Comparison of ENCODE assay signal across 13 cellular contexts in the genomic region with DNA sequence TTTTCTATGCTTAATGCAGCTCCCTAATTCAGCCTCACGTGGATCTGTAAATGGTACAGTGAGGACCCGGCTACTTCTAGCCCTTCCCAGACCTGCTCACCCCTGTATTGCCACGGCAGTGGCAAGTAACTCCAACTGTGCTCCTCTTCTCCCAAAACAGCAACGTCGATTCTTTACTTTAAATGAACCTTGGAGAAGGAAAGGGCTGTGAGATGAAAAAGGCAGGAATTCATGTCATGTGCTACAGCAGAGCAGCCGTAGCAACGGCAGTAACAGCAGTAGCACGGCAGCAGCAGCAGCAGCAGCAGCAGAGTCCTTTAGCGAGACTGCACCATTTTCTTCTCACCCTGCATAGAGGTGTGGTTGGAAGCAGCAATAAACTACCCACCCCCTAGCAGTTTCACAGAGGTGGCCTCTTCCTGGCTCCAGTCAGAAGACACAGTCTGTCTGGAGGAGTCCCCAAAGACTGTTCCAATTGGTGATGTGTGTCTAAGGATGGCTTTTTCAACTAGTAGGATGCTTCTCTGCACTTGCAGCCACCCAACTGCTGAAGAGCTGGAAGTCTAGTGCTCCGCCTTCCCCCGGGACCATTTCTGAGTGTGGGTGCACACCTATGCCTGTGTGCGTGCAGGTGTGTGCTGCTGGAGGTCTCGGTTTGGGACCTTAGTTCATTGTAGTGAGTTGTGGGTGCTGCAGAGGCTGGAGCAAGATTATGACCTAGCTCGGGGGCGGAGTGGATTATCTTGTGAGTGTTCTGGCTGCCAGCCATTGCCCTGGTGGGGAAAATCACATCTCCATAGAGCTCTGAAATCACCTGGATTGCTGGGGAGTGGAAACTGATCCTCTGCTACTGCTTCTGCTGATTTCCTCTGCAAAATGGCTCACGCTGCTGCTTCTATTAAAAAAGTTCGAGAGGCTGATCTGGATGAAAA.
DNase-seq lines count a peak whose midpoint lies in the region; ATAC-seq and TF ChIP-seq lines count a peak whose summit lies in the region.
"Had no signal": no experiment of that assay in that cellular context is flagged by ENCODE, and none has a peak within 500 bp of the region (broad histone marks: within the 10 kb centered on the region; RNA-seq: fewer than 3 reads in every experiment).

No MANE protein-coding gene starts in this region.

- H3K36me3 Mint-ChIP-seq in brain: no peaks in the 10 kb centered on the region
- H3K36me3 Mint-ChIP-seq in T-helper 2 cell treated with Interferon-gamma antibody and Interleukin-4, amounts not matched to agents 5 μg/mL and 100 μg/mL, for 36 hours (ENCODE audit: low read depth): no peaks in the 10 kb centered on the region
- H3K36me3 Mint-ChIP-seq in activated CD8-positive, alpha-beta T cell treated with anti-CD3 and anti-CD28 coated beads, Interleukin-2, amount 10 ng/mL, durations not matched to agents 7 days and 5 days (ENCODE audit: low read depth): no peaks in the 10 kb centered on the region

- no peak overlapping the region for H3K9ac ChIP-seq in MM.1S (ENCODE audit: low read length)

- peak overlapping the region; percentile 62 to 83 (median 78) for H3K4me3 Mint-ChIP-seq in brain
- H3K4me3 Mint-ChIP-seq in T-helper 2 cell treated with Interferon-gamma antibody and Interleukin-4, amounts not matched to agents 5 μg/mL and 100 μg/mL, for 36 hours: no peak overlapping the region
- H3K4me3 Mint-ChIP-seq in activated CD8-positive, alpha-beta T cell treated with anti-CD3 and anti-CD28 coated beads, Interleukin-2, amount 10 ng/mL, durations not matched to agents 7 days and 5 days: no peak overlapping the region

- H3K79me2 ChIP-seq in MM.1S (ENCODE audit: low read length): no peaks in the 10 kb centered on the region

- no peaks in the 10 kb centered on the region for H3K27me3 ChIP-seq in kidney epithelial cell (ENCODE audit: control insufficient read depth, insufficient read depth, low read length)
- no peaks in the 10 kb centered on the region for H3K27me3 ChIP-seq in stomach
- no peaks in the 10 kb centered on the region for H3K27me3 ChIP-seq in MM.1S (replicated peaks; ENCODE audit: insufficient read depth, low read length)

- no peaks in the 10 kb centered on the region for H3F3A ChIP-seq in MM.1S (ENCODE audit: insufficient read depth, low read length)

- H3K4me1 ChIP-seq in stomach (peaks cover 0 to 15% (median 7%) of the 10 kb centered on the region in 4 donors), MM.1S (ENCODE audit: low read length) (no peaks in the 10 kb centered on the region)

- no peaks in the 10 kb centered on the region for H3K9me2 ChIP-seq in MM.1S (replicated peaks; ENCODE audit: insufficient read depth, low read length)

- peaks cover 75% of the 10 kb centered on the region for H3K4me1 Mint-ChIP-seq in brain
- no peaks in the 10 kb centered on the region for H3K4me1 Mint-ChIP-seq in T-helper 2 cell treated with Interferon-gamma antibody and Interleukin-4, amounts not matched to agents 5 μg/mL and 100 μg/mL, for 36 hours (ENCODE audit: low read depth)
- H3K4me1 Mint-ChIP-seq in activated CD8-positive, alpha-beta T cell treated with anti-CD3 and anti-CD28 coated beads, Interleukin-2, amount 10 ng/mL, durations not matched to agents 7 days and 5 days (ENCODE audit: low read depth): no peaks in the 10 kb centered on the region

- H3K36me3 ChIP-seq in kidney epithelial cell (ENCODE audit: control insufficient read depth, insufficient read depth, low read length): no peaks in the 10 kb centered on the region
- no peaks in the 10 kb centered on the region for H3K36me3 ChIP-seq in stomach
- H3K36me3 ChIP-seq in MM.1S (replicated peaks; ENCODE audit: insufficient read depth, low read length): no peaks in the 10 kb centered on the region
- H3K36me3 ChIP-seq: thoracic aorta had no signal

- no peaks in the 10 kb centered on the region for H3K9me3 ChIP-seq in stomach
- H3K9me3 ChIP-seq in MM.1S (replicated peaks; ENCODE audit: insufficient read depth, low read length): no peaks in the 10 kb centered on the region
- H3K9me3 ChIP-seq: thoracic aorta had no signal

- H3K27me3 Mint-ChIP-seq in brain: no peaks in the 10 kb centered on the region
- H3K27me3 Mint-ChIP-seq in T-helper 2 cell treated with Interferon-gamma antibody and Interleukin-4, amounts not matched to agents 5 μg/mL and 100 μg/mL, for 36 hours (ENCODE audit: low read depth): peaks cover 12% of the 10 kb centered on the region
- no peaks in the 10 kb centered on the region for H3K27me3 Mint-ChIP-seq in activated CD8-positive, alpha-beta T cell treated with anti-CD3 and anti-CD28 coated beads, Interleukin-2, amount 10 ng/mL, durations not matched to agents 7 days and 5 days (ENCODE audit: low read depth)

- no peaks in the 10 kb centered on the region for H4K20me1 ChIP-seq in MM.1S (ENCODE audit: insufficient read depth, low read length)

- peak; percentile 25 for DNase-seq in NCI-H1417 treated with DMSO at 0.1 percent for 48 hours (lab: John Stamatoyannopoulos, UW)
- DNase-seq in kidney epithelial cell (ENCODE audit: low read depth): peak; percentile 4
- no peak for DNase-seq in stomach
- no peak for DNase-seq in MM.1S
- no peak for DNase-seq in activated CD4-positive, alpha-beta T cell treated with anti-CD3 and anti-CD28 coated beads, Interleukin-2, amount 50 U/mL, for 48 hours
- no peak for DNase-seq in T-helper 2 cell treated with Interferon-gamma antibody and Interleukin-4, amounts not matched to agents 5 μg/mL and 100 μg/mL, for 36 hours (ENCODE audit: low spot score)
- DNase-seq in activated CD8-positive, alpha-beta T cell treated with anti-CD3 and anti-CD28 coated beads, Interleukin-2, amount 10 ng/mL, durations not matched to agents 7 days and 5 days: no peak
- DNase-seq: activated gamma-delta T cell; GDM1; stimulated activated CD4-positive, alpha-beta T cell treated with anti-CD3 and anti-CD28 coated beads, Interleukin-15, amount 100 ng/mL, for 24 hours had no signal

- CTCF ChIA-PET in activated CD8-positive, alpha-beta T cell treated with anti-CD3 and anti-CD28 coated beads, Interleukin-2, amount 10 ng/mL, durations not matched to agents 7 days and 5 days (lab: Charles Lee): no interaction called here

- POLR2A ChIA-PET in activated CD8-positive, alpha-beta T cell treated with anti-CD3 and anti-CD28 coated beads, Interleukin-2, amount 10 ng/mL, durations not matched to agents 7 days and 5 days (lab: Charles Lee): no interaction called here

- no peak overlapping the region for H3K4me2 ChIP-seq in MM.1S (ENCODE audit: low read depth, low read length)

- TF ChIP-seq CTCF in brain (conservative IDR thresholded peaks at IDR 0.05) (no peak), kidney epithelial cell (IDR thresholded peaks at IDR 0.05; ENCODE audit: insufficient read depth, low read length, poor library complexity, severe bottlenecking) (no peak), stomach (IDR thresholded peaks at IDR 0.05) (no peak), MM.1S (IDR thresholded peaks at IDR 0.05; ENCODE audit: low read length) (no peak)

- H3K27ac ChIP-seq in stomach (no peak overlapping the region), MM.1S (ENCODE audit: low read length) (no peak overlapping the region)
- H3K27ac ChIP-seq: thoracic aorta had no signal

- TF ChIP-seq POLR2A in stomach (IDR thresholded peaks at IDR 0.05): no peak

- no peak overlapping the region for H2AFZ ChIP-seq in MM.1S (ENCODE audit: low read length)

- intact Hi-C loops in stomach (cut with DNase I; ENCODE audit: low total_unique reads): no loop called here

- H3K4me3 ChIP-seq in kidney epithelial cell (ENCODE audit: low read depth, low read length): peak overlapping the region; percentile 18
- H3K4me3 ChIP-seq in stomach: peak overlapping the region in 3 of 4 donors; percentile 13 to 19 (median 14)
- H3K4me3 ChIP-seq in MM.1S (ENCODE audit: low read length): no peak overlapping the region
- H3K4me3 ChIP-seq: thoracic aorta had no signal

- peak overlapping the region; percentile 75 to 94 (median 84) for H3K27ac Mint-ChIP-seq in brain
- H3K27ac Mint-ChIP-seq in T-helper 2 cell treated with Interferon-gamma antibody and Interleukin-4, amounts not matched to agents 5 μg/mL and 100 μg/mL, for 36 hours: no peak overlapping the region
- no peak overlapping the region for H3K27ac Mint-ChIP-seq in activated CD8-positive, alpha-beta T cell treated with anti-CD3 and anti-CD28 coated beads, Interleukin-2, amount 10 ng/mL, durations not matched to agents 7 days and 5 days

- no peak for ATAC-seq in activated CD8-positive, alpha-beta T cell treated with anti-CD3 and anti-CD28 coated beads, Interleukin-2, amount 10 ng/mL, durations not matched to agents 7 days and 5 days
- ATAC-seq: left lobe of liver had no signal

- no peak for TF ChIP-seq EP300 in stomach (IDR thresholded peaks at IDR 0.05)

- 30 to 49% (median 36%) methylated on average over 13 to 17 of the region's 17 CpGs for WGBS in stomach, 5 donors

- H3K9me3 Mint-ChIP-seq in brain: no peaks in the 10 kb centered on the region
- no peaks in the 10 kb centered on the region for H3K9me3 Mint-ChIP-seq in T-helper 2 cell treated with Interferon-gamma antibody and Interleukin-4, amounts not matched to agents 5 μg/mL and 100 μg/mL, for 36 hours
- H3K9me3 Mint-ChIP-seq in activated CD8-positive, alpha-beta T cell treated with anti-CD3 and anti-CD28 coated beads, Interleukin-2, amount 10 ng/mL, durations not matched to agents 7 days and 5 days (ENCODE audit: insufficient read depth): no peaks in the 10 kb centered on the region

Comparison
In these comparisons a context has a peak if more than half of its experiments do, and no peak if none do; other contexts are left out.
1. DNase-seq: peak in NCI-H1417 treated with DMSO at 0.1 percent for 48 hours (single experiment) and kidney epithelial cell (single experiment); none in stomach (single experiment), MM.1S (single experiment), activated CD4-positive, alpha-beta T cell treated with anti-CD3 and anti-CD28 coated beads, Interleukin-2, amount 50 U/mL, for 48 hours (0 of 2), T-helper 2 cell treated with Interferon-gamma antibody and Interleukin-4, amounts not matched to agents 5 μg/mL and 100 μg/mL, for 36 hours (single experiment) and activated CD8-positive, alpha-beta T cell treated with anti-CD3 and anti-CD28 coated beads, Interleukin-2, amount 10 ng/mL, durations not matched to agents 7 days and 5 days (single experiment).
2. H3K27ac Mint-ChIP-seq: peak in brain (5 of 5); none in T-helper 2 cell treated with Interferon-gamma antibody and Interleukin-4, amounts not matched to agents 5 μg/mL and 100 μg/mL, for 36 hours (single experiment) and activated CD8-positive, alpha-beta T cell treated with anti-CD3 and anti-CD28 coated beads, Interleukin-2, amount 10 ng/mL, durations not matched to agents 7 days and 5 days (single experiment).
3. H3K4me3 Mint-ChIP-seq: peak in brain (5 of 5); none in T-helper 2 cell treated with Interferon-gamma antibody and Interleukin-4, amounts not matched to agents 5 μg/mL and 100 μg/mL, for 36 hours (single experiment) and activated CD8-positive, alpha-beta T cell treated with anti-CD3 and anti-CD28 coated beads, Interleukin-2, amount 10 ng/mL, durations not matched to agents 7 days and 5 days (single experiment).